8 cellular contexts compared by ENCODE assay signal in the genomic region with DNA sequence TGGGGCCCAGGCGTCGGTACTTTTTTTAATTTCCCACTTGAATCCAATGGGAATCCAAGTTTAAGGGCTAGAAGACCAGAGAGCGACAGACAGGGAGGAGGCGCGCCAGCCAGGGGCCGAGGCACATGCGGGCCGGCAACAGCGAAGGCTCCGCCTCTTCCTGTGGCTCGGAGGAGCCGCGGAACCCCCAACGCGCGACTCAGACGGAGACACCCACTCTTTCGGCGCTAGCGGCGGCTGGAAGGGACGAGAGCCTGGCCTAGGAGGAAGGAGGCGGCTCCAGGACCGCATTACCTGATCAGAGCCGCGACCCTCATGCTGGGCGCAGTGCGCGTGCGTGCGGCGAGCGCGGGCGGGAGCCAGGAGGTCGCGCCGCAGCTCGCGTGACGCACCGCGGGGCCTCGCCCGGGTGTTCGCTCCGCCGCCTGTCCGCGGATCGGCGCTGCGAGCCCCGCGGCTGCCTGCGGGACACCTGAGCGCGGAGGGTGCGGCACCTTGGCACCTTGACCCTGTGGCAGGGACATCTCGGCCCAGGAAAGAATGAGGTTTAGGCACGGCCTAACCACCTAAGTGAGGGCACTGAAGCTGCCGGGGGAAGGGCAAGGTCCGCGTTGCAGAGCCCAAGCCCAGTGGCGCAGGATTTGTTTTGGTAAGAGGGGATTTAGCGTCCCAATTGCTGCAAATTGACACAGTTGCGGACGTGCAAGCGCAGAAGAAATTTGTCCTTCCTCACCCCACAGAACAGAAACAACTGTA. TPM values are rescaled to one million over a fixed set of nuclear protein-coding genes. Genes with fewer than 3 reads are reported as not detected.
DNase-seq lines count a peak whose midpoint lies in the region; ATAC-seq and TF ChIP-seq lines count a peak whose summit lies in the region.

A gene with protein sequence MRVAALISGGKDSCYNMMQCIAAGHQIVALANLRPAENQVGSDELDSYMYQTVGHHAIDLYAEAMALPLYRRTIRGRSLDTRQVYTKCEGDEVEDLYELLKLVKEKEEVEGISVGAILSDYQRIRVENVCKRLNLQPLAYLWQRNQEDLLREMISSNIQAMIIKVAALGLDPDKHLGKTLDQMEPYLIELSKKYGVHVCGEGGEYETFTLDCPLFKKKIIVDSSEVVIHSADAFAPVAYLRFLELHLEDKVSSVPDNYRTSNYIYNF (minus strand): TSS at position 341 of the 756 bp plus-strand sequence. CDS start 24 bp downstream, at position 317.

- peak within 1 kb of the TSS; percentile 99 for H3K27ac Mint-ChIP-seq in endothelial cell (ENCODE audit: unreplicated experiment)

- TF ChIP-seq CTCF in HL-60 (IDR thresholded peaks at IDR 0.05; ENCODE audit: insufficient read depth, low read length) (no peak), endothelial cell (IDR thresholded peaks at IDR 0.05; ENCODE audit: unreplicated experiment) (peak; percentile 5)

- peak within 1 kb of the TSS; percentile 97 for H3K27ac ChIP-seq in HL-60 (replicated peaks)

- peak; percentile 84 for ATAC-seq in GM19463 (IDR thresholded peaks at IDR 0.05; ENCODE audit: unreplicated experiment)

- H3K9ac ChIP-seq in NT2/D1 (ENCODE audit: insufficient read length, low read depth), result peak within 1 kb of the TSS; percentile 90

- no peaks in the 10 kb centered on the region for H3K36me3 ChIP-seq in NT2/D1 (ENCODE audit: insufficient read depth, insufficient read length, low read length)

- H3K27me3 ChIP-seq in HL-60 (ENCODE audit: insufficient read depth, poor library complexity, severe bottlenecking) (no peaks in the 10 kb centered on the region), NT2/D1 (ENCODE audit: insufficient read depth, insufficient read length) (no peaks in the 10 kb centered on the region)

- H3K9me3 ChIP-seq in NT2/D1 (ENCODE audit: insufficient read depth, low read length), result no peaks in the 10 kb centered on the region

- H3K4me1 ChIP-seq in NT2/D1 (ENCODE audit: insufficient read depth, insufficient read length), result no peaks in the 10 kb centered on the region

- H3K36me3 Mint-ChIP-seq in endothelial cell (ENCODE audit: low read depth, unreplicated experiment), result peaks cover 3% of the 10 kb centered on the region

- peaks cover 3% of the 10 kb centered on the region for H3K9me3 Mint-ChIP-seq in endothelial cell (ENCODE audit: unreplicated experiment)

- DNase-seq in COLO829 (ENCODE audit: low spot score), result peak; percentile 35
- DNase-seq in HL-60 (ENCODE audit: low read depth in 1 of 2, low spot score in 1 of 2), result peak; percentile 72 to 74
- DNase-seq in NT2/D1 (ENCODE audit: low read depth, low spot score), result peak; percentile 52
- DNase-seq in activated CD8-positive, alpha-beta memory T cell treated with anti-CD3 and anti-CD28 coated beads, Interleukin-2, amount 50 U/mL, for 1 hour (ENCODE audit: extremely low read depth), result peak; percentile 51
- peak; percentile 82 for DNase-seq in endothelial cell (ENCODE audit: low spot score)
- peak; percentile 47 for DNase-seq in middle frontal gyrus (ENCODE audit: extremely low spot score, low spot score)
- DNase-seq in stimulated activated CD8-positive, alpha-beta memory T cell treated with anti-CD3 and anti-CD28 coated beads, Interleukin-2, amount 100 ng/mL, for 1 hour (ENCODE audit: low read depth in 2 of 2), result peak; percentile 55 to 60

- H3K27me3 Mint-ChIP-seq in endothelial cell (ENCODE audit: unreplicated experiment), result peaks cover 7% of the 10 kb centered on the region

- peaks cover 25% of the 10 kb centered on the region for H3K4me1 Mint-ChIP-seq in endothelial cell (ENCODE audit: unreplicated experiment)

- H3K4me3 Mint-ChIP-seq in endothelial cell (ENCODE audit: unreplicated experiment), result peak within 1 kb of the TSS; percentile 98

- H3K4me3 ChIP-seq in HL-60 (replicated peaks; ENCODE audit: insufficient read depth, low read length) (peak within 1 kb of the TSS; percentile 52), NT2/D1 (ENCODE audit: insufficient read length, low read depth) (peak within 1 kb of the TSS; percentile 49)

RNA-seq across cellular contexts. Expression of the gene that starts here (rescaled TPM):
- 10.6 TPM for total RNA-seq in endothelial cell (ENCODE audit: unreplicated experiment)

Comparison
In these comparisons a context has a peak if more than half of its experiments do, and no peak if none do; other contexts are left out.
1. Peak in every context shown above with its lines: DNase-seq, ATAC-seq, H3K4me3 ChIP-seq and H3K27ac ChIP-seq.